Comparison of ENCODE assay signal across 19 cellular contexts in genomic region chr2:165277295-165277694, GRCh38. TPM values are rescaled to one million over a fixed set of nuclear protein-coding genes. Genes with fewer than 3 reads are reported as not detected.
DNase-seq lines count a peak whose midpoint lies in the region; ATAC-seq, FAIRE-seq and TF ChIP-seq lines count a peak whose summit lies in the region.
"Had no signal": no experiment of that assay in that cellular context is flagged by ENCODE, and none has a peak within 500 bp of the region (broad histone marks: within the 10 kb centered on the region; RNA-seq: fewer than 3 reads in every experiment).

No MANE protein-coding gene starts in this region.

- no peak for TF ChIP-seq CTCF in SK-N-SH (IDR thresholded peaks at IDR 0.05)
- TF ChIP-seq CTCF in GM12878 (IDR thresholded peaks at IDR 0.05 in 2 of 3, conservative IDR thresholded peaks at IDR 0.05 in 1 of 3; ENCODE audit: control insufficient read depth in 2 of 3, extremely low read depth in 1 of 3, insufficient read depth in 1 of 3, low read depth in 3 of 3, low read length in 3 of 3): no peak

- no peak for TF ChIP-seq POLR2A in GM12878 (IDR thresholded peaks at IDR 0.05; ENCODE audit: low read depth, low read length)

- POLR2A ChIA-PET in SK-N-SH (lab: Yijun Ruan, JAX): no interaction called here
- POLR2A ChIA-PET in GM12878 (lab: Charles Lee): no interaction called here

- H3K79me2 ChIP-seq in SK-N-SH (ENCODE audit: insufficient read depth) (no peaks in the 10 kb centered on the region), GM12878 (ENCODE audit: control insufficient read depth, insufficient read depth, low read length) (no peaks in the 10 kb centered on the region)

- no peaks in the 10 kb centered on the region for H3K36me3 ChIP-seq in SK-N-SH (replicated peaks in 1 of 2; ENCODE audit: control insufficient read depth in 1 of 2, insufficient read depth in 2 of 2, low read length in 1 of 2)
- no peaks in the 10 kb centered on the region for H3K36me3 ChIP-seq in GM12878 (ENCODE audit: control insufficient read depth in 2 of 2, insufficient read depth in 2 of 2, low read length in 1 of 2)
- H3K36me3 ChIP-seq: right atrium auricular region had no signal

- FAIRE-seq in GM12878 (lab: Jason Lieb, UNC): no peak
- FAIRE-seq: GM18507 had no signal

- H3K4me1 ChIP-seq in SK-N-SH (ENCODE audit: control insufficient read depth in 1 of 2, insufficient read depth in 2 of 2, low read depth in 1 of 2, low read length in 1 of 2) (no peaks in the 10 kb centered on the region), GM12878 (ENCODE audit: control insufficient read depth, insufficient read depth, low read length) (no peaks in the 10 kb centered on the region)

- H3K9me2 ChIP-seq in SK-N-SH: no peaks in the 10 kb centered on the region

- no peaks in the 10 kb centered on the region for H3F3A ChIP-seq in SK-N-SH (replicated peaks; ENCODE audit: insufficient read depth)

- DNase-seq in SK-N-SH (no peak), NCI-H1105 treated with DMSO at 0.1 percent for 48 hours (lab: John Stamatoyannopoulos, UW) (peak; percentile 83), GM12878 (ENCODE audit: low read depth, low spot score) (no peak), renal cortical epithelial cell (ENCODE audit: low read depth) (peak; percentile 9), NCI-H187 treated with DMSO at 0.1 percent for 48 hours (lab: John Stamatoyannopoulos, UW) (no peak), cerebellar cortex (ENCODE audit: low spot score) (no peak)
- DNase-seq: ACHN; activated CD8-positive, alpha-beta memory T cell treated with anti-CD3 and anti-CD28 coated beads, Interleukin-2, amount 50 U/mL, for 48 hours; activated naive CD4-positive, alpha-beta T cell treated with Interleukin-2 at 50 U/mL for 16 hours; dermis blood vessel endothelial cell; NCI-H524 treated with DMSO at 0.1 percent for 48 hours; nucleus accumbens; stimulated activated naive CD4-positive, alpha-beta T cell had no signal

- H3K9ac ChIP-seq in SK-N-SH (no peak overlapping the region), GM12878 (ENCODE audit: control insufficient read depth, insufficient read depth, low read length) (no peak overlapping the region)

- H3K9me3 ChIP-seq in SK-N-SH (no peaks in the 10 kb centered on the region), GM12878 (replicated peaks; ENCODE audit: control insufficient read depth, insufficient read depth, low read length) (no peaks in the 10 kb centered on the region)
- H3K9me3 ChIP-seq: right atrium auricular region had no signal

- SMC1A ChIA-PET in GM12878 (lab: Charles Lee; ENCODE audit: uncharacterized antibody, unreplicated experiment): interaction anchor here (1.0 to 1.6 kb wide), 2 partner anchors 14 to 16 kb away, joined by 3 to 4 read pairs; no protein-coding TSS in a partner anchor

- H3K4me3 ChIP-seq in SK-N-SH (ENCODE audit: low read depth in 2 of 2, low read length in 1 of 2): no peak overlapping the region
- H3K4me3 ChIP-seq in GM12878: no peak overlapping the region
- H3K4me3 ChIP-seq: right atrium auricular region had no signal

- H4K20me1 ChIP-seq in SK-N-SH (ENCODE audit: insufficient read depth): no peaks in the 10 kb centered on the region
- H4K20me1 ChIP-seq in GM12878 (ENCODE audit: control insufficient read depth, insufficient read depth): no peaks in the 10 kb centered on the region

- RAD21 ChIA-PET in GM12878 (lab: Charles Lee; ENCODE audit: unreplicated experiment): interaction anchor here (1.3 kb wide), 1 partner anchor 38 kb away, joined by 3 read pairs; the partner anchor contains the start of gene SCN2A

- H2AFZ ChIP-seq in SK-N-SH (ENCODE audit: low read depth): peak overlapping the region; percentile 65; the same call in 1 of the 2 replicates
- H2AFZ ChIP-seq in GM12878 (ENCODE audit: control insufficient read depth, low read depth, low read length): no peak overlapping the region

- ATAC-seq in SK-N-SH treated with all-trans-retinoic acid at 6 μM for 48 hours (no peak), GM12878 (peak; percentile 45), GM21576 (IDR thresholded peaks at IDR 0.05; ENCODE audit: unreplicated experiment) (no peak)
- ATAC-seq: Panc1 had no signal

- intact Hi-C loops in GM12878 (cut with micrococcal nuclease; ENCODE audit: unreplicated experiment): no loop called here

- in situ Hi-C loops in GM12878 (cut with MboI): no loop called here

- H3K27ac ChIP-seq in SK-N-SH (ENCODE audit: low read depth in 2 of 2, low read length in 1 of 2) (no peak overlapping the region), GM12878 (ENCODE audit: control insufficient read depth, insufficient read depth) (no peak overlapping the region)
- H3K27ac ChIP-seq: right atrium auricular region had no signal

- H3K4me2 ChIP-seq in SK-N-SH (no peak overlapping the region), GM12878 (ENCODE audit: control insufficient read depth, insufficient read depth) (no peak overlapping the region)

- no peak for TF ChIP-seq EP300 in SK-N-SH (IDR thresholded peaks at IDR 0.05; ENCODE audit: borderline replicate concordance in 1 of 2, low read depth in 1 of 2, low read length in 1 of 2)
- no peak for TF ChIP-seq EP300 in GM12878 (IDR thresholded peaks at IDR 0.05; ENCODE audit: borderline replicate concordance in 1 of 2, control insufficient read depth in 1 of 2, low read depth in 2 of 2, low read length in 2 of 2)

- no TSS peak for BruUV-seq in GM12878 (replicated peaks; lab: Mats Ljungman, UMichigan)

- H3K27me3 ChIP-seq in SK-N-SH (ENCODE audit: insufficient read depth) (no peaks in the 10 kb centered on the region), GM12878 (replicated peaks in 1 of 2; ENCODE audit: control insufficient read depth in 2 of 2, insufficient read depth in 2 of 2, low read length in 1 of 2) (no peaks in the 10 kb centered on the region)
- H3K27me3 ChIP-seq: right atrium auricular region had no signal

- CTCF ChIA-PET in SK-N-SH (lab: Yijun Ruan, JAX): no interaction called here
- CTCF ChIA-PET in GM12878 (lab: Yijun Ruan, JAX): interaction anchor here (1.1 kb wide), 1 partner anchor 38 kb away, joined by 3 read pairs; the partner anchor contains the start of gene SCN2A

- TF ChIP-seq RAD21 in SK-N-SH (IDR thresholded peaks at IDR 0.05; ENCODE audit: low read length) (no peak), GM12878 (IDR thresholded peaks at IDR 0.05; ENCODE audit: insufficient read depth, low read depth, low read length) (no peak)

TF ChIP-seq in SK-N-SH, 30 proteins besides CTCF, POLR2A, EP300 and RAD21:
- TF ChIP-seq RFX5 (IDR thresholded peaks at IDR 0.05; ENCODE audit: low read length): no peak

TF ChIP-seq in SK-N-SH treated with all-trans-retinoic acid at 6 μM for 48 hours, 23 proteins besides CTCF, POLR2A, EP300 and RAD21 (continues in another document):
- TF ChIP-seq TCF4 (CRISPR knock-in tag; IDR thresholded peaks at IDR 0.05; ENCODE audit: borderline replicate concordance): no peak
- no peak for TF ChIP-seq BACH2 (CRISPR knock-in tag; IDR thresholded peaks at IDR 0.05; ENCODE audit: borderline replicate concordance)
- no peak for TF ChIP-seq ZNF565 (CRISPR knock-in tag; conservative IDR thresholded peaks at IDR 0.05; ENCODE audit: low read depth)
- TF ChIP-seq PPARA (CRISPR knock-in tag; IDR thresholded peaks at IDR 0.05; ENCODE audit: borderline replicate concordance): no peak
- TF ChIP-seq ARNTL (CRISPR knock-in tag; IDR thresholded peaks at IDR 0.05; ENCODE audit: borderline replicate concordance, low read depth): no peak
- TF ChIP-seq ISL1 (CRISPR knock-in tag; IDR thresholded peaks at IDR 0.05): no peak

TF ChIP-seq in GM12878, 131 proteins besides CTCF, POLR2A, EP300 and RAD21:
- TF ChIP-seq SMC3 (IDR thresholded peaks at IDR 0.05; ENCODE audit: borderline replicate concordance, low read length): no peak
- TF ChIP-seq SIN3A (IDR thresholded peaks at IDR 0.05; ENCODE audit: low read depth, low read length): no peak

RNA-seq across cellular contexts. Expression of gene SCN2A, which starts 38.1 kb away (rescaled TPM):
- polyA plus RNA-seq in SK-N-SH (2012; rRNA removed) (5.1 and 7.3 TPM in 2 replicates), GM12878 (2011; rRNA removed) (0.01 and 0.03 TPM in 2 replicates), GM12878 (2014; fragmentation: Illumina TruSeq; extraction: Trizol) (0.01 TPM in 1 of 2 replicates, not detected in the other), GM12878 (2014; fragmentation: Nextera tagmentation; extraction: Ambion mirVana) (not detected), GM12878 (2014; rRNA removed) (0.05 TPM in 1 of 2 replicates, not detected in the other), GM12878 (2016; fragmentation: Nextera tagmentation; extraction: Ambion mirVana) (not detected)
- polyA plus RNA-seq in SK-N-SH (2012; cell fraction: cytosol; rRNA removed): 5.8 and 6.3 TPM in 2 replicates
- polyA plus RNA-seq in SK-N-SH (2012; cell fraction: nucleus; rRNA removed): 8.3 and 16.8 TPM in 2 replicates
- total RNA-seq in GM12878 (2013; cell fraction: nucleolus; rRNA removed): not detected in 2 replicates
- total RNA-seq in GM12878 (2014; rRNA removed) (not detected in 2 replicates), GM12878 (2014; rRNA removed; fragmentation: Illumina TruSeq; extraction: Trizol) (not detected in 2 replicates), GM12878 (2021) (not detected in 2 replicates), renal cortical epithelial cell (0.35 and 15.1 TPM in 2 replicates)
- not detected for polyA plus RNA-seq in GM12878 (2011; ENCODE audit: low read depth)
- polyA plus RNA-seq in GM12878 (2011; cell fraction: cytosol; rRNA removed): under 0.01 and 0.01 TPM in 2 replicates
- polyA plus RNA-seq in GM12878 (2011; cell fraction: nucleus; rRNA removed): 0.06 and 0.07 TPM in 2 replicates
- polyA plus RNA-seq in GM12878 (2012): not detected in 2 replicates
- polyA minus RNA-seq in GM12878 (2011; rRNA and poly(A)+ RNA removed): under 0.01 and 0.05 TPM in 2 replicates
- polyA minus RNA-seq in GM12878 (2011; cell fraction: cytosol; rRNA and poly(A)+ RNA removed): not detected in 2 replicates
- 0.12 and 0.19 TPM in 2 replicates for polyA minus RNA-seq in GM12878 (2011; cell fraction: nucleus; rRNA and poly(A)+ RNA removed)
- total RNA-seq: CD4-positive, CD25-positive, alpha-beta regulatory T cell had no signal
- polyA plus RNA-seq: CD4-positive, CD25-positive, alpha-beta regulatory T cell had no signal

Comparison
In these comparisons a context has a peak if more than half of its experiments do, and no peak if none do; other contexts are left out.
1. DNase-seq: peak in NCI-H1105 treated with DMSO at 0.1 percent for 48 hours (single experiment) and renal cortical epithelial cell (single experiment); none in SK-N-SH (single experiment), GM12878 (single experiment), NCI-H187 treated with DMSO at 0.1 percent for 48 hours (single experiment) and cerebellar cortex (single experiment).